In the genomic region with DNA sequence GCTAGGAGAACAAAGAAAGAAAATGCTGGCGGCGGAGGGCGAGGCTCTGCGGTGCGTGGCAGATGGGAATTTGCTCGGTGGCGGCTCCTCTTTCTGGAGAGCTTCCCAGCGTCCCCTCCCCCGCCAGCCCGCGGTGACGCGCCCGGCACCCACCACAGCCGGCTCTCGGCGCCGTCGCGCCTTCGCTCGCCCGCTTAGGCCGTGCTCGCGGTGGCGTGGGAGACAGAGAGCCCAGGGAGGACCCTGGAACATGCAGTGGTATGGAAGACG, we compare ENCODE assay signal across 8 cellular contexts. TPM values are rescaled to one million over a fixed set of nuclear protein-coding genes. Genes with fewer than 3 reads are reported as not detected.
DNase-seq lines count a peak whose midpoint lies in the region; ATAC-seq and TF ChIP-seq lines count a peak whose summit lies in the region.

No MANE protein-coding gene starts in this region.

- H3K4me2 ChIP-seq in MM.1S (ENCODE audit: low read depth, low read length) = peak overlapping the region; percentile 87

- peak overlapping the region; percentile 75 for H3K4me3 ChIP-seq in MM.1S (ENCODE audit: low read length)
- H3K4me3 ChIP-seq in foreskin fibroblast (ENCODE audit: low read depth in 1 of 2, low read length in 2 of 2) = peak overlapping the region; percentile 71 to 80
- peak overlapping the region; percentile 87 to 94 for H3K4me3 ChIP-seq in tibial artery

- H3K4me1 ChIP-seq in MM.1S (ENCODE audit: low read length) = peaks cover 39% of the 10 kb centered on the region
- H3K4me1 ChIP-seq in tibial artery = peaks cover 6 to 31% (median 20%) of the 10 kb centered on the region in 4 donors

- H3K9ac ChIP-seq in MM.1S (ENCODE audit: low read length) = peak overlapping the region; percentile 86

- peak overlapping the region; percentile 92 for H3K27ac Mint-ChIP-seq in activated T-helper 17 cell treated with anti-CD3 and anti-CD28 coated beads, Interleukin-2, amount 50 U/mL, for 72 hours
- H3K27ac Mint-ChIP-seq in natural killer cell treated with Interleukin-12 subunit alpha and Interleukin-12 subunit beta and Interleukin-15 and Interleukin-18, amount 100 ng/mL, for 72 hours = peak overlapping the region; percentile 90 to 92

- H3K36me3 ChIP-seq in MM.1S (replicated peaks; ENCODE audit: insufficient read depth, low read length) = no peaks in the 10 kb centered on the region
- H3K36me3 ChIP-seq in tibial artery = no peaks in the 10 kb centered on the region

- no peaks in the 10 kb centered on the region for H3K9me3 Mint-ChIP-seq in activated T-helper 17 cell treated with anti-CD3 and anti-CD28 coated beads, Interleukin-2, amount 50 U/mL, for 72 hours
- H3K9me3 Mint-ChIP-seq in natural killer cell treated with Interleukin-12 subunit alpha and Interleukin-12 subunit beta and Interleukin-15 and Interleukin-18, amount 100 ng/mL, for 72 hours = no peaks in the 10 kb centered on the region

- H4K20me1 ChIP-seq in MM.1S (ENCODE audit: insufficient read depth, low read length) = no peaks in the 10 kb centered on the region

- H3F3A ChIP-seq in MM.1S (ENCODE audit: insufficient read depth, low read length) = peaks cover 31% of the 10 kb centered on the region

- peak overlapping the region; percentile 89 for H2AFZ ChIP-seq in MM.1S (ENCODE audit: low read length)

- H3K27ac ChIP-seq in MM.1S (ENCODE audit: low read length) (peak overlapping the region; percentile 82; the same call in 1 of the 2 replicates), tibial artery (peak overlapping the region; percentile 85 to 95)

- DNase-seq in COLO668 (lab: John Stamatoyannopoulos, UW; ENCODE audit: unreplicated experiment) (peak; percentile 42), MM.1S (peak; percentile 31), foreskin fibroblast (peak; percentile 59 to 86), tibial artery (peak in 1 of 2 donors; percentile 69), NAMALWA (ENCODE audit: low spot score) (no peak)
- DNase-seq in natural killer cell treated with Interleukin-12 subunit alpha and Interleukin-12 subunit beta and Interleukin-15 and Interleukin-18, amount 100 ng/mL, for 72 hours (ENCODE audit: low spot score) = no peak

- H3K4me1 Mint-ChIP-seq in activated T-helper 17 cell treated with anti-CD3 and anti-CD28 coated beads, Interleukin-2, amount 50 U/mL, for 72 hours = peaks cover 20% of the 10 kb centered on the region
- peaks cover 57 to 66% of the 10 kb centered on the region in 2 donors for H3K4me1 Mint-ChIP-seq in natural killer cell treated with Interleukin-12 subunit alpha and Interleukin-12 subunit beta and Interleukin-15 and Interleukin-18, amount 100 ng/mL, for 72 hours (ENCODE audit: low read depth in 2 of 2)

- no peaks in the 10 kb centered on the region for H3K9me2 ChIP-seq in MM.1S (replicated peaks; ENCODE audit: insufficient read depth, low read length)

- H3K27me3 ChIP-seq in MM.1S (replicated peaks; ENCODE audit: insufficient read depth, low read length) (no peaks in the 10 kb centered on the region), tibial artery (no peaks in the 10 kb centered on the region)

- H3K9me3 ChIP-seq in MM.1S (replicated peaks; ENCODE audit: insufficient read depth, low read length) (no peaks in the 10 kb centered on the region), tibial artery (no peaks in the 10 kb centered on the region)

- TF ChIP-seq CTCF in MM.1S (IDR thresholded peaks at IDR 0.05; ENCODE audit: low read length) (peak; percentile 14), foreskin fibroblast (IDR thresholded peaks at IDR 0.05; ENCODE audit: low read depth, low read length) (no peak), tibial artery (IDR thresholded peaks at IDR 0.05) (no peak)

- peak; percentile 20 for ATAC-seq in GM21447 (IDR thresholded peaks at IDR 0.05; ENCODE audit: unreplicated experiment)
- ATAC-seq in activated T-helper 17 cell treated with anti-CD3 and anti-CD28 coated beads, Interleukin-2, amount 50 U/mL, for 72 hours (replicated peaks) = peak; percentile 23
- peak; percentile 43 for ATAC-seq in natural killer cell treated with Interleukin-12 subunit alpha and Interleukin-12 subunit beta and Interleukin-15 and Interleukin-18, amount 100 ng/mL, for 72 hours

- no peaks in the 10 kb centered on the region for H3K27me3 Mint-ChIP-seq in activated T-helper 17 cell treated with anti-CD3 and anti-CD28 coated beads, Interleukin-2, amount 50 U/mL, for 72 hours
- H3K27me3 Mint-ChIP-seq in natural killer cell treated with Interleukin-12 subunit alpha and Interleukin-12 subunit beta and Interleukin-15 and Interleukin-18, amount 100 ng/mL, for 72 hours = no peaks in the 10 kb centered on the region

- peaks cover 20% of the 10 kb centered on the region for H3K36me3 Mint-ChIP-seq in activated T-helper 17 cell treated with anti-CD3 and anti-CD28 coated beads, Interleukin-2, amount 50 U/mL, for 72 hours (ENCODE audit: low read depth)
- peaks cover 4% of the 10 kb centered on the region for H3K36me3 Mint-ChIP-seq in natural killer cell treated with Interleukin-12 subunit alpha and Interleukin-12 subunit beta and Interleukin-15 and Interleukin-18, amount 100 ng/mL, for 72 hours

- intact Hi-C loops in tibial artery (cut with DNase I; ENCODE audit: low total_unique reads) = no loop called here

- peaks cover 47% of the 10 kb centered on the region for H3K79me2 ChIP-seq in MM.1S (ENCODE audit: low read length)

- peak overlapping the region; percentile 85 for H3K4me3 Mint-ChIP-seq in activated T-helper 17 cell treated with anti-CD3 and anti-CD28 coated beads, Interleukin-2, amount 50 U/mL, for 72 hours
- H3K4me3 Mint-ChIP-seq in natural killer cell treated with Interleukin-12 subunit alpha and Interleukin-12 subunit beta and Interleukin-15 and Interleukin-18, amount 100 ng/mL, for 72 hours = peak overlapping the region; percentile 91

RNA-seq across cellular contexts. Expression of a gene that starts 0.6 kb away (rescaled TPM):
- total RNA-seq in activated T-helper 17 cell treated with anti-CD3 and anti-CD28 coated beads, Interleukin-2, amount 50 U/mL, for 72 hours = 10 to 100 TPM; 31.6 to 36.3 TPM
- total RNA-seq in natural killer cell treated with Interleukin-12 subunit alpha and Interleukin-12 subunit beta and Interleukin-15 and Interleukin-18, amount 100 ng/mL, for 72 hours = 10 to 100 TPM; 31.4 to 41.3 TPM

Comparison
In these comparisons a context has a peak if more than half of its experiments do, and no peak if none do; other contexts are left out.
1. DNase-seq: peak in COLO668 (single experiment), MM.1S (single experiment) and foreskin fibroblast (2 of 2); none in natural killer cell treated with Interleukin-12 subunit alpha and Interleukin-12 subunit beta and Interleukin-15 and Interleukin-18, amount 100 ng/mL, for 72 hours (single experiment) and NAMALWA (single experiment).
2. Peak in every context shown above with its lines, with median percentiles within 50 percentile points of each other: ATAC-seq and H3K4me3 ChIP-seq.